30 cellular contexts compared by ENCODE assay signal in the genomic region with DNA sequence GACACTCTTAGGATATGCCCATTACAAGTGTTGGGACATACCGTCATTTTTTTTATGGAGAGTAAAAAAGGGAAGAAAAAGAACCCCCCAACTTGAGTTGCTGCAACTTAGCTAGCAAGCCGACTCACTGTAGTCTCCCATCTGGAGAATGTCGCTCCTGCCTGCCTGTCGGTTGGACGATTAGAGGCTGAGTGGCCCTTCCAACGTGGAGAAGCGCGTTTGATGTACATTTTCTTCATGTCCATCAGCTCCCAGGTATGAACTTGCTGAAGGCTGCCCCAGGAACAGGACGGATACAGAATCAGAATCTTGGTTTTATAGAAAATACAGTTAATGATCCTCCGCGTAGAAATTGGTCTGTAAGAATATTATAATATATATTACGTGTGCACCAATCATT.
"Had no signal": no experiment of that assay in that cellular context is flagged by ENCODE, and none has a peak within 500 bp of the region (broad histone marks: within the 10 kb centered on the region; RNA-seq: fewer than 3 reads in every experiment).

No MANE protein-coding gene starts in this region.

- H3K4me3 ChIP-seq: MG63, SJSA1 had no signal

- H3K4me3 Mint-ChIP-seq: activated CD4-positive, alpha-beta T cell treated with anti-CD3 and anti-CD28 coated beads, Interleukin-2, amount 10 ng/mL, durations not matched to agents 24 days and 14 days; activated CD8-positive, alpha-beta T cell treated with anti-CD3 and anti-CD28 coated beads for 36 hours; activated naive CD4-positive, alpha-beta T cell treated with anti-CD3 and anti-CD28 coated beads for 36 hours; activated naive CD8-positive, alpha-beta T cell; activated naive CD8-positive, alpha-beta T cell treated with anti-CD3 and anti-CD28 coated beads, Interleukin-2, amount 50 U/mL, for 24 hours; activated T-cell treated with anti-CD3 and anti-CD28 coated beads, Interleukin-2, amount 50 U/mL, for 72 hours; activated T-helper 17 cell treated with anti-CD3 and anti-CD28 coated beads, Interleukin-2, amount 50 U/mL, for 72 hours; brain; T-helper 1 cell treated with Interleukin-12 subunit alpha and Interleukin-12 subunit beta and Interleukin-4 antibody, amounts not matched to agents 30 μg/mL and 1 μg/mL, for 36 hours; T-helper 2 cell treated with Interferon-gamma antibody and Interleukin-4, amounts not matched to agents 5 μg/mL and 100 μg/mL, for 36 hours had no signal

- H3K4me1 ChIP-seq: SJSA1 had no signal

- H3K27me3 Mint-ChIP-seq: activated CD4-positive, alpha-beta T cell treated with anti-CD3 and anti-CD28 coated beads, Interleukin-2, amount 10 ng/mL, durations not matched to agents 24 days and 14 days; activated naive CD8-positive, alpha-beta T cell had no signal

- H3K9me3 ChIP-seq: MG63, SK-N-SH had no signal

- H3K4me1 Mint-ChIP-seq: activated CD4-positive, alpha-beta T cell treated with anti-CD3 and anti-CD28 coated beads, Interleukin-2, amount 10 ng/mL, durations not matched to agents 24 days and 14 days; activated naive CD8-positive, alpha-beta T cell treated with anti-CD3 and anti-CD28 coated beads, Interleukin-2, amount 50 U/mL, for 24 hours; activated T-helper 17 cell treated with anti-CD3 and anti-CD28 coated beads, Interleukin-2, amount 50 U/mL, for 72 hours had no signal

- H3K9me3 Mint-ChIP-seq: activated CD8-positive, alpha-beta T cell treated with anti-CD3 and anti-CD28 coated beads for 36 hours; activated naive CD4-positive, alpha-beta T cell treated with anti-CD3 and anti-CD28 coated beads for 36 hours; activated naive CD8-positive, alpha-beta T cell treated with anti-CD3 and anti-CD28 coated beads, Interleukin-2, amount 50 U/mL, for 24 hours; activated T-helper 17 cell treated with anti-CD3 and anti-CD28 coated beads, Interleukin-2, amount 50 U/mL, for 72 hours; T-helper 2 cell treated with Interferon-gamma antibody and Interleukin-4, amounts not matched to agents 5 μg/mL and 100 μg/mL, for 36 hours had no signal

- H3K36me3 Mint-ChIP-seq: activated naive CD8-positive, alpha-beta T cell; brain had no signal

- DNase-seq: activated CD4-positive, alpha-beta T cell treated with anti-CD3 and anti-CD28 coated beads, Interleukin-2, amount 10 ng/mL, durations not matched to agents 24 days and 14 days; activated CD4-positive, alpha-beta T cell treated with anti-CD3 and anti-CD28 coated beads, Interleukin-2, amount 50 U/mL, for 4 hours; activated CD8-positive, alpha-beta T cell treated with anti-CD3 and anti-CD28 coated beads for 36 hours; activated gamma-delta T cell treated with Interleukin-2 at 50 U/mL for 16 hours; activated naive CD4-positive, alpha-beta T cell treated with anti-CD3 and anti-CD28 coated beads for 36 hours; activated naive CD8-positive, alpha-beta T cell treated with anti-CD3 and anti-CD28 coated beads, Interleukin-2, amount 50 U/mL, for 24 hours; activated T-cell treated with anti-CD3 and anti-CD28 coated beads, Interleukin-2, amount 50 U/mL, for 1 hour; activated T-cell treated with anti-CD3 and anti-CD28 coated beads, Interleukin-2, amount 50 U/mL, for 72 hours; anterior cingulate cortex; Kasumi-1; KG1; MG63; NCI-H1048; NCI-H1105 treated with DMSO at 0.1 percent for 48 hours; NCI-H1436; NCI-H1694; NCI-H1930; NCI-H2081 treated with DMSO at 0.1 percent for 48 hours; NCI-H345; NCI-H524 treated with DMSO at 0.1 percent for 48 hours; RPMI8226; SHP77 treated with DMSO at 0.1 percent for 48 hours; SK-N-SH had no signal

- H3K36me3 ChIP-seq: MG63, SJSA1 had no signal

- H3K27ac ChIP-seq: SJSA1 had no signal

- H3K27ac Mint-ChIP-seq: activated CD4-positive, alpha-beta T cell treated with anti-CD3 and anti-CD28 coated beads, Interleukin-2, amount 10 ng/mL, durations not matched to agents 24 days and 14 days; activated CD8-positive, alpha-beta T cell treated with anti-CD3 and anti-CD28 coated beads for 36 hours; activated naive CD4-positive, alpha-beta T cell treated with anti-CD3 and anti-CD28 coated beads for 36 hours; activated naive CD8-positive, alpha-beta T cell; activated naive CD8-positive, alpha-beta T cell treated with anti-CD3 and anti-CD28 coated beads, Interleukin-2, amount 50 U/mL, for 24 hours; activated T-cell treated with anti-CD3 and anti-CD28 coated beads, Interleukin-2, amount 50 U/mL, for 72 hours; activated T-helper 17 cell treated with anti-CD3 and anti-CD28 coated beads, Interleukin-2, amount 50 U/mL, for 72 hours; T-helper 1 cell treated with Interleukin-12 subunit alpha and Interleukin-12 subunit beta and Interleukin-4 antibody, amounts not matched to agents 30 μg/mL and 1 μg/mL, for 36 hours; T-helper 2 cell treated with Interferon-gamma antibody and Interleukin-4, amounts not matched to agents 5 μg/mL and 100 μg/mL, for 36 hours had no signal

- ATAC-seq: activated CD8-positive, alpha-beta T cell treated with anti-CD3 and anti-CD28 coated beads for 36 hours; activated naive CD8-positive, alpha-beta T cell treated with anti-CD3 and anti-CD28 coated beads, Interleukin-2, amount 50 U/mL, for 24 hours; activated T-cell treated with anti-CD3 and anti-CD28 coated beads, Interleukin-2, amount 50 U/mL, for 72 hours; activated T-helper 17 cell treated with anti-CD3 and anti-CD28 coated beads, Interleukin-2, amount 50 U/mL, for 72 hours; Panc1 had no signal

- H3K27me3 ChIP-seq: MG63 had no signal
